ENCODE assay signal across 28 cellular contexts in genomic region chr5:142314129-142314528, GRCh38. TPM values are rescaled to one million over a fixed set of nuclear protein-coding genes. Genes with fewer than 3 reads are reported as not detected.
A peak's percentile ranks its signal among the peaks of the same experiment; 100 is the strongest.
DNase-seq lines count a peak whose midpoint lies in the region; ATAC-seq and TF ChIP-seq lines count a peak whose summit lies in the region.
"Had no signal": no experiment of that assay in that cellular context is flagged by ENCODE, and none has a peak within 500 bp of the region (broad histone marks: within the 10 kb centered on the region; RNA-seq: fewer than 3 reads in every experiment).

No MANE protein-coding gene starts in this region.

- H3K4me3 ChIP-seq in BLaER1, result peak overlapping the region; percentile 42
- H3K4me3 ChIP-seq in IMR-90 (ENCODE audit: insufficient read depth, low read depth, low read length), result no peak overlapping the region
- no peak overlapping the region for H3K4me3 ChIP-seq in endodermal cell (ENCODE audit: low read length)
- H3K4me3 ChIP-seq: GM23248, SJCRH30, smooth muscle cell had no signal

- H3K4me3 Mint-ChIP-seq in endodermal cell, result no peak overlapping the region
- peak overlapping the region; percentile 58 for H3K4me3 Mint-ChIP-seq in neural crest cell
- no peak overlapping the region for H3K4me3 Mint-ChIP-seq in activated naive CD8-positive, alpha-beta T cell treated with anti-CD3 and anti-CD28 coated beads for 36 hours
- H3K4me3 Mint-ChIP-seq: activated CD4-positive, alpha-beta memory T cell treated with anti-CD3 and anti-CD28 coated beads, Interleukin-2, amount 10 ng/mL, durations not matched to agents 7 days and 5 days; activated naive CD4-positive, alpha-beta T cell treated with anti-CD3 and anti-CD28 coated beads, Interleukin-2, amount 50 U/mL, for 24 hours; CD4-positive, alpha-beta memory T cell; memory B cell; T-helper 1 cell treated with Interleukin-12 subunit alpha and Interleukin-12 subunit beta and Interleukin-4 antibody, amounts not matched to agents 30 μg/mL and 1 μg/mL, for 36 hours had no signal

- no peak overlapping the region for H2BK5ac ChIP-seq in IMR-90 (ENCODE audit: low read depth, low read length, poor library complexity, severe bottlenecking)

- no peak for ATAC-seq in IMR-90 (ENCODE audit: low read depth)
- ATAC-seq in esophagus mucosa, result no peak
- ATAC-seq: left cardiac atrium had no signal

- H4K91ac ChIP-seq in IMR-90 (ENCODE audit: insufficient read depth, low read depth, low read length), result no peak overlapping the region

- H3K56ac ChIP-seq in IMR-90 (ENCODE audit: extremely low read depth, insufficient read depth, low read length), result no peak overlapping the region

- TF ChIP-seq RAD21 in IMR-90 (IDR thresholded peaks at IDR 0.05; ENCODE audit: low read length), result no peak

- H2AK9ac ChIP-seq in IMR-90 (replicated peaks; ENCODE audit: low read depth, low read length, poor library complexity), result peak overlapping the region; percentile 53

- peak overlapping the region; percentile 57 for H3K9ac ChIP-seq in BLaER1
- no peak overlapping the region for H3K9ac ChIP-seq in IMR-90 (ENCODE audit: low read depth, low read length)
- H3K9ac ChIP-seq in endodermal cell (ENCODE audit: extremely low read depth, low read length, poor library complexity, severe bottlenecking), result no peak overlapping the region
- H3K9ac ChIP-seq: GM23248 had no signal

- no peaks in the 10 kb centered on the region for H3K27me3 ChIP-seq in BLaER1
- no peaks in the 10 kb centered on the region for H3K27me3 ChIP-seq in IMR-90 (ENCODE audit: control insufficient read depth, insufficient read depth, low read length)
- no peaks in the 10 kb centered on the region for H3K27me3 ChIP-seq in endodermal cell (ENCODE audit: control insufficient read depth, insufficient read depth, low read length, poor library complexity, severe bottlenecking)
- H3K27me3 ChIP-seq: esophagus muscularis mucosa, SJCRH30 had no signal

- CTCF ChIA-PET in IMR-90 (lab: Yijun Ruan, JAX), result no interaction called here

- H3K4ac ChIP-seq in IMR-90 (ENCODE audit: low read depth, low read length), result no peak overlapping the region

- no peak overlapping the region for H3K23ac ChIP-seq in IMR-90 (ENCODE audit: low read depth, low read length)

- DNase-seq in IMR-90 (no peak), endodermal cell (peak; percentile 59), neural crest cell (ENCODE audit: low read depth, low spot score) (no peak), COLO829 (ENCODE audit: low spot score) (no peak)
- DNase-seq in stimulated activated CD4-positive, alpha-beta T cell treated with anti-CD3 and anti-CD28 coated beads, Interleukin-1b, Interleukin-23, amount 100 ng/mL, for 48 hours, result no peak
- no peak for DNase-seq in activated naive CD8-positive, alpha-beta T cell treated with anti-CD3 and anti-CD28 coated beads for 36 hours
- DNase-seq: activated CD4-positive, alpha-beta memory T cell treated with anti-CD3 and anti-CD28 coated beads, Interleukin-2, amount 10 ng/mL, durations not matched to agents 7 days and 5 days; activated CD4-positive, CD25-positive, alpha-beta regulatory T cell treated with anti-CD3 and anti-CD28 coated beads, Interleukin-2, amount 50 U/mL, for 72 hours; activated CD8-positive, alpha-beta memory T cell treated with anti-CD3 and anti-CD28 coated beads, Interleukin-2, amount 50 U/mL, for 48 hours; CD4-positive, alpha-beta memory T cell; DMS 273 treated with DMSO at 0.1 percent for 48 hours; effector memory CD4-positive, alpha-beta T cell; GM23248; hippocampal formation; left cardiac atrium; NCI-H2029 treated with DMSO at 0.1 percent for 48 hours; NCI-H526 treated with DMSO at 0.1 percent for 48 hours; occipital lobe; SJCRH30; stimulated activated CD4-positive, alpha-beta T cell treated with anti-CD3 and anti-CD28 coated beads, Interleukin-2, amount 100 ng/mL, for 24 hours; substantia nigra had no signal

- 90% methylated on average over 21 of the region's 21 CpGs; no CpG with 5 or more reads in 1 of the 2 experiments for WGBS in IMR-90 (ENCODE audit: extremely low coverage in 2 of 2, insufficient read length in 1 of 2), 2 experiments
- 84 to 92% methylated on average over 12 to 21 of the region's 21 CpGs for WGBS in endodermal cell (ENCODE audit: insufficient coverage in 1 of 2, insufficient read length in 1 of 2), 2 experiments

- H3K27me3 Mint-ChIP-seq in endodermal cell (ENCODE audit: insufficient read depth) (no peaks in the 10 kb centered on the region), neural crest cell (ENCODE audit: low read depth) (no peaks in the 10 kb centered on the region)
- H3K27me3 Mint-ChIP-seq in activated naive CD8-positive, alpha-beta T cell treated with anti-CD3 and anti-CD28 coated beads for 36 hours, result peaks cover 5% of the 10 kb centered on the region
- H3K27me3 Mint-ChIP-seq: activated CD4-positive, alpha-beta memory T cell treated with anti-CD3 and anti-CD28 coated beads, Interleukin-2, amount 10 ng/mL, durations not matched to agents 7 days and 5 days; activated naive CD4-positive, alpha-beta T cell treated with anti-CD3 and anti-CD28 coated beads, Interleukin-2, amount 50 U/mL, for 24 hours had no signal

- H3K9me1 ChIP-seq in IMR-90 (ENCODE audit: insufficient read depth, low read length), result peaks cover 29% of the 10 kb centered on the region

- H2AK5ac ChIP-seq in IMR-90 (ENCODE audit: low read depth, low read length), result no peak overlapping the region

- H2BK120ac ChIP-seq in IMR-90 (ENCODE audit: low read depth, low read length), result no peak overlapping the region

- H3K27ac Mint-ChIP-seq in endodermal cell, result no peak overlapping the region
- H3K27ac Mint-ChIP-seq in neural crest cell (ENCODE audit: unreplicated experiment), result peak overlapping the region; percentile 44
- no peak overlapping the region for H3K27ac Mint-ChIP-seq in activated naive CD8-positive, alpha-beta T cell treated with anti-CD3 and anti-CD28 coated beads for 36 hours
- H3K27ac Mint-ChIP-seq: activated CD4-positive, alpha-beta memory T cell treated with anti-CD3 and anti-CD28 coated beads, Interleukin-2, amount 10 ng/mL, durations not matched to agents 7 days and 5 days; activated naive CD4-positive, alpha-beta T cell treated with anti-CD3 and anti-CD28 coated beads, Interleukin-2, amount 50 U/mL, for 24 hours; CD4-positive, alpha-beta memory T cell; memory B cell; T-helper 1 cell treated with Interleukin-12 subunit alpha and Interleukin-12 subunit beta and Interleukin-4 antibody, amounts not matched to agents 30 μg/mL and 1 μg/mL, for 36 hours had no signal

- no peak overlapping the region for H2BK15ac ChIP-seq in IMR-90 (ENCODE audit: low read depth, low read length)

- H3K9me3 ChIP-seq in BLaER1, result no peaks in the 10 kb centered on the region
- H3K9me3 ChIP-seq in IMR-90 (ENCODE audit: control insufficient read depth, insufficient read depth, low read length), result no peaks in the 10 kb centered on the region
- no peaks in the 10 kb centered on the region for H3K9me3 ChIP-seq in endodermal cell (ENCODE audit: control insufficient read depth, low read length)
- H3K9me3 ChIP-seq: esophagus muscularis mucosa, SJCRH30 had no signal

- H3K18ac ChIP-seq in IMR-90 (ENCODE audit: low read depth, low read length), result no peak overlapping the region

- H3K4me1 ChIP-seq in BLaER1 (peaks cover 93% of the 10 kb centered on the region), IMR-90 (ENCODE audit: control insufficient read depth, insufficient read depth, low read length) (peaks cover 27% of the 10 kb centered on the region), endodermal cell (ENCODE audit: control insufficient read depth, insufficient read depth, low read length) (peaks cover 8% of the 10 kb centered on the region)

- no peaks in the 10 kb centered on the region for H3K9me3 Mint-ChIP-seq in endodermal cell
- H3K9me3 Mint-ChIP-seq in neural crest cell, result no peaks in the 10 kb centered on the region
- no peaks in the 10 kb centered on the region for H3K9me3 Mint-ChIP-seq in activated naive CD8-positive, alpha-beta T cell treated with anti-CD3 and anti-CD28 coated beads for 36 hours
- H3K9me3 Mint-ChIP-seq: activated CD4-positive, alpha-beta memory T cell treated with anti-CD3 and anti-CD28 coated beads, Interleukin-2, amount 10 ng/mL, durations not matched to agents 7 days and 5 days; activated naive CD4-positive, alpha-beta T cell treated with anti-CD3 and anti-CD28 coated beads, Interleukin-2, amount 50 U/mL, for 24 hours; CD4-positive, alpha-beta memory T cell; memory B cell; T-helper 1 cell treated with Interleukin-12 subunit alpha and Interleukin-12 subunit beta and Interleukin-4 antibody, amounts not matched to agents 30 μg/mL and 1 μg/mL, for 36 hours had no signal

- TF ChIP-seq CTCF in IMR-90 (conservative IDR thresholded peaks at IDR 0.05; ENCODE audit: low read depth, low read length) (no peak), endodermal cell (conservative IDR thresholded peaks at IDR 0.05) (no peak), neural crest cell (conservative IDR thresholded peaks at IDR 0.05) (no peak)

- H4K8ac ChIP-seq in IMR-90 (ENCODE audit: low read depth in 2 of 2, low read length in 2 of 2), result no peak overlapping the region; a peak in 1 of 4 replicates

- H4K20me1 ChIP-seq in BLaER1, result no peaks in the 10 kb centered on the region
- peaks cover 99% of the 10 kb centered on the region for H4K20me1 ChIP-seq in IMR-90 (ENCODE audit: insufficient read depth, low read length)

- H2AFZ ChIP-seq in IMR-90 (replicated peaks; ENCODE audit: low read length, poor library complexity), result no peak overlapping the region
- H2AFZ ChIP-seq: GM23248 had no signal

- H3K4me1 Mint-ChIP-seq in endodermal cell (peaks cover 68% of the 10 kb centered on the region), neural crest cell (peaks cover 83% of the 10 kb centered on the region)
- H3K4me1 Mint-ChIP-seq in activated naive CD8-positive, alpha-beta T cell treated with anti-CD3 and anti-CD28 coated beads for 36 hours, result peaks cover 21% of the 10 kb centered on the region

- no peak for TF ChIP-seq POLR2A in IMR-90 (IDR thresholded peaks at IDR 0.05; ENCODE audit: low read depth, low read length)

- H3K36me3 ChIP-seq in BLaER1 (peaks cover 25% of the 10 kb centered on the region), IMR-90 (ENCODE audit: control insufficient read depth, insufficient read depth, low read length) (peaks cover 42% of the 10 kb centered on the region), endodermal cell (ENCODE audit: control insufficient read depth, insufficient read depth, low read length) (peaks cover 94% of the 10 kb centered on the region)

- BruUV-seq in IMR-90 (replicated peaks; lab: Mats Ljungman, UMichigan), result no TSS peak

- no peak overlapping the region for H3K14ac ChIP-seq in IMR-90 (replicated peaks; ENCODE audit: low read depth, low read length)

- in situ Hi-C loops in IMR-90 (cut with MboI; ENCODE audit: low sequenced_read_pairs), result no loop called here

- dilution Hi-C loops in IMR-90 (cut with HindIII; ENCODE audit: low sequenced_read_pairs, unreplicated experiment), result no loop called here

- H4K5ac ChIP-seq in IMR-90 (ENCODE audit: low read depth, low read length), result no peak overlapping the region

- H3K36me3 Mint-ChIP-seq in endodermal cell (ENCODE audit: low read depth) (peaks cover 94% of the 10 kb centered on the region), neural crest cell (ENCODE audit: low read depth) (peaks cover 21% of the 10 kb centered on the region)
- peaks cover 2% of the 10 kb centered on the region for H3K36me3 Mint-ChIP-seq in activated naive CD8-positive, alpha-beta T cell treated with anti-CD3 and anti-CD28 coated beads for 36 hours
- H3K36me3 Mint-ChIP-seq: activated naive CD4-positive, alpha-beta T cell treated with anti-CD3 and anti-CD28 coated beads, Interleukin-2, amount 50 U/mL, for 24 hours; CD4-positive, alpha-beta memory T cell; memory B cell had no signal

- POLR2A ChIA-PET in IMR-90 (lab: Charles Lee; ENCODE audit: unreplicated experiment), result no interaction called here

- peaks cover 15 to 59% of the 10 kb centered on the region in 2 experiments; a peak in 3 of 4 replicates for H3K79me1 ChIP-seq in IMR-90 (ENCODE audit: low read depth in 1 of 2, low read length in 2 of 2)

- intact Hi-C loops in IMR-90 (cut with micrococcal nuclease), result no loop called here

- H2BK20ac ChIP-seq in IMR-90 (ENCODE audit: low read depth, low read length), result no peak overlapping the region

- H3K27ac ChIP-seq in BLaER1 (peak overlapping the region; percentile 94), IMR-90 (ENCODE audit: insufficient read depth, low read length) (no peak overlapping the region), endodermal cell (ENCODE audit: low read depth, low read length) (no peak overlapping the region)
- H3K27ac ChIP-seq: esophagus muscularis mucosa, GM23248, SJCRH30 had no signal

- H3K4me2 ChIP-seq in BLaER1, result peak overlapping the region; percentile 94
- no peak overlapping the region for H3K4me2 ChIP-seq in IMR-90 (ENCODE audit: low read depth, low read length)
- H3K4me2 ChIP-seq: smooth muscle cell had no signal

RNA-seq across cellular contexts. Expression of gene SPRY4, which starts 10.7 kb away (rescaled TPM):
- 8.4 and 10.3 TPM in 2 replicates for total RNA-seq in IMR-90 (2012; rRNA removed)
- 21.0 and 22.1 TPM in 2 replicates for polyA plus RNA-seq in IMR-90 (2012; rRNA removed)
- 13.3 and 14.6 TPM in 2 replicates for polyA plus RNA-seq in IMR-90 (2012; cell fraction: cytosol; rRNA removed)
- 59.8 and 89.3 TPM in 2 replicates for polyA plus RNA-seq in IMR-90 (2012; cell fraction: nucleus; rRNA removed; ENCODE audit: low replicate concordance)
- total RNA-seq in endodermal cell, result 100 to 1,000 TPM in 1 of 2 donors, 10 to 100 TPM in 1; 70.2 to 164 TPM
- 27.0 TPM for polyA plus RNA-seq in endodermal cell (2013, experiment 1 of 2)
- polyA plus RNA-seq in endodermal cell (2013, experiment 2 of 2), result 29.6 TPM
- 42.1 and 44.2 TPM in 2 replicates for total RNA-seq in neural crest cell
- total RNA-seq in activated naive CD8-positive, alpha-beta T cell treated with anti-CD3 and anti-CD28 coated beads for 36 hours, result 1 to 10 TPM in 1 of 2 experiments, under 1 TPM in 1; 0.91 to 1.4 TPM
- total RNA-seq in esophagus mucosa, result 2.6 TPM
- total RNA-seq: CD4-positive, alpha-beta memory T cell had no signal
- polyA plus RNA-seq: CD4-positive, alpha-beta memory T cell had no signal
